23 cellular contexts compared by ENCODE assay signal in the genomic region with DNA sequence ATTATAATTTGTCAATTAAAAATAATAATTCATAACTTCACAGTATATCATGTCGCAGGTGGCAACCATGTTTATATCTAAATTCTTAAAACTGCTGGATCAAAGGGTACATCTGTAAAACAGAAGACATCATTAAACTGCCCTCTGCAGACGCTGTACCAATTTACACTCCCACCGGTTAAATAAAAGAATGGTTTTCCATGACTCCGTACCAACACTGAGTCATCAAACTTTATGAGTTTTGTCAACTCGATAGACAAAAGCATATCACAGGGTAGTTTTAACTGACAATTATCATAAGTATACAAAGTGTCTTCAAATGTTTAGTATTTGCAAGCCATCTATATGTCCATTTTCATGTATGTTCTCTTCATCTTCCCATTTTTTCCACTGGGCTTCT. TPM values are rescaled to one million over a fixed set of nuclear protein-coding genes. Genes with fewer than 3 reads are reported as not detected.
DNase-seq lines count a peak whose midpoint lies in the region; ATAC-seq and TF ChIP-seq lines count a peak whose summit lies in the region.
"Had no signal": no experiment of that assay in that cellular context is flagged by ENCODE, and none has a peak within 500 bp of the region (broad histone marks: within the 10 kb centered on the region; RNA-seq: fewer than 3 reads in every experiment).

No MANE protein-coding gene starts in this region.

- no peak for DNase-seq in activated T-cell treated with anti-CD3 and anti-CD28 coated beads, Interleukin-2, amount 50 U/mL, for 24 hours
- no peak for DNase-seq in activated T-cell treated with anti-CD3 and anti-CD28 coated beads, Interleukin-2, amount 50 U/mL, for 4 hours
- DNase-seq in RPMI7951 (ENCODE audit: low read depth), result peak; percentile 19
- no peak for DNase-seq in naive B cell
- no peak for DNase-seq in heart right ventricle
- DNase-seq in coronary artery (ENCODE audit: low spot score), result no peak
- DNase-seq: activated CD4-positive, alpha-beta T cell treated with anti-CD3 and anti-CD28 coated beads, Interleukin-2, amount 50 U/mL, for 4 hours; amygdala; cerebellar nuclear complex; gastrocnemius medialis; GF-D8; lower lobe of right lung; MG63; NCI-H1930; stimulated activated CD4-positive, alpha-beta T cell treated with anti-CD3 and anti-CD28 coated beads, Interleukin-15, amount 100 ng/mL, for 24 hours; stimulated activated naive CD8-positive, alpha-beta T cell treated with anti-CD3 and anti-CD28 coated beads, Interleukin-15, amount 100 ng/mL, for 72 hours; T-helper 9 cell; uterus had no signal

- H3K27me3 ChIP-seq in heart right ventricle, result no peaks in the 10 kb centered on the region
- H3K27me3 ChIP-seq: gastrocnemius medialis, MG63, uterus had no signal

- peaks cover 0 to 8% (median under 1%) of the 10 kb centered on the region in 9 donors for H3K4me1 ChIP-seq in heart right ventricle
- H3K4me1 ChIP-seq: uterus had no signal

- peaks cover 70% of the 10 kb centered on the region for H3K4me1 Mint-ChIP-seq in activated T-cell treated with anti-CD3 and anti-CD28 coated beads, Interleukin-2, amount 50 U/mL, for 24 hours (ENCODE audit: low read depth)
- H3K4me1 Mint-ChIP-seq in activated T-cell treated with anti-CD3 and anti-CD28 coated beads, Interleukin-2, amount 50 U/mL, for 4 hours (ENCODE audit: low read depth), result peaks cover 67% of the 10 kb centered on the region
- H3K4me1 Mint-ChIP-seq in naive B cell, result peaks cover 26 to 34% (median 29%) of the 10 kb centered on the region in 3 donors

- no peak for ATAC-seq in activated T-cell treated with anti-CD3 and anti-CD28 coated beads, Interleukin-2, amount 50 U/mL, for 4 hours
- ATAC-seq in naive B cell (ENCODE audit: low read depth in 2 of 2) (no peak), heart right ventricle (no peak)
- ATAC-seq: gastrocnemius medialis, lower lobe of right lung had no signal

- peaks cover 4% of the 10 kb centered on the region for H3K9me3 Mint-ChIP-seq in activated T-cell treated with anti-CD3 and anti-CD28 coated beads, Interleukin-2, amount 50 U/mL, for 24 hours
- peaks cover 13% of the 10 kb centered on the region for H3K9me3 Mint-ChIP-seq in activated T-cell treated with anti-CD3 and anti-CD28 coated beads, Interleukin-2, amount 50 U/mL, for 4 hours
- peaks cover 0 to 7% (median 0%) of the 10 kb centered on the region in 7 donors for H3K9me3 Mint-ChIP-seq in naive B cell

- H3K4me3 Mint-ChIP-seq in activated T-cell treated with anti-CD3 and anti-CD28 coated beads, Interleukin-2, amount 50 U/mL, for 24 hours, result no peak overlapping the region
- H3K4me3 Mint-ChIP-seq in activated T-cell treated with anti-CD3 and anti-CD28 coated beads, Interleukin-2, amount 50 U/mL, for 4 hours, result no peak overlapping the region
- H3K4me3 Mint-ChIP-seq in naive B cell, result peak overlapping the region in 1 of 8 donors; percentile 39
- H3K4me3 Mint-ChIP-seq: stimulated activated naive CD8-positive, alpha-beta T cell treated with anti-CD3 and anti-CD28 coated beads, Interleukin-15, amount 100 ng/mL, for 72 hours had no signal

- no peak for TF ChIP-seq CTCF in heart right ventricle (IDR thresholded peaks at IDR 0.05)
- TF ChIP-seq CTCF in coronary artery (IDR thresholded peaks at IDR 0.05), result no peak

- no peak overlapping the region for H3K27ac ChIP-seq in heart right ventricle
- no peak overlapping the region for H3K27ac ChIP-seq in coronary artery
- H3K27ac ChIP-seq: gastrocnemius medialis, lower lobe of right lung, uterus had no signal

- H3K36me3 ChIP-seq in heart right ventricle, result no peaks in the 10 kb centered on the region
- H3K36me3 ChIP-seq: gastrocnemius medialis, lower lobe of right lung, MG63, uterus had no signal

- 85 to 90% methylated on average over 5 of the region's 5 CpGs for WGBS in heart right ventricle, 2 donors

- peak overlapping the region; percentile 45 for H3K27ac Mint-ChIP-seq in activated T-cell treated with anti-CD3 and anti-CD28 coated beads, Interleukin-2, amount 50 U/mL, for 24 hours
- H3K27ac Mint-ChIP-seq in naive B cell, result peak overlapping the region in 4 of 6 donors; percentile 21 to 97 (median 38)
- H3K27ac Mint-ChIP-seq: stimulated activated naive CD8-positive, alpha-beta T cell treated with anti-CD3 and anti-CD28 coated beads, Interleukin-15, amount 100 ng/mL, for 72 hours had no signal

- no peak overlapping the region for H3K4me3 ChIP-seq in heart right ventricle
- H3K4me3 ChIP-seq in coronary artery, result no peak overlapping the region
- H3K4me3 ChIP-seq: gastrocnemius medialis, lower lobe of right lung, MG63, uterus had no signal

- intact Hi-C loops in heart right ventricle (cut with DNase I), result no loop called here

- peaks cover 3% of the 10 kb centered on the region for H3K36me3 Mint-ChIP-seq in activated T-cell treated with anti-CD3 and anti-CD28 coated beads, Interleukin-2, amount 50 U/mL, for 24 hours (ENCODE audit: low read depth)
- H3K36me3 Mint-ChIP-seq in activated T-cell treated with anti-CD3 and anti-CD28 coated beads, Interleukin-2, amount 50 U/mL, for 4 hours (ENCODE audit: insufficient read depth), result peaks cover 6% of the 10 kb centered on the region
- H3K36me3 Mint-ChIP-seq in naive B cell, result peaks cover 0 to 12% of the 10 kb centered on the region in 2 donors

- peaks cover 0 to 6% (median 0%) of the 10 kb centered on the region in 11 donors for H3K9me3 ChIP-seq in heart right ventricle
- H3K9me3 ChIP-seq: gastrocnemius medialis, lower lobe of right lung, MG63, uterus had no signal

- no peaks in the 10 kb centered on the region for H3K27me3 Mint-ChIP-seq in activated T-cell treated with anti-CD3 and anti-CD28 coated beads, Interleukin-2, amount 50 U/mL, for 24 hours
- H3K27me3 Mint-ChIP-seq in activated T-cell treated with anti-CD3 and anti-CD28 coated beads, Interleukin-2, amount 50 U/mL, for 4 hours (ENCODE audit: low read depth), result no peaks in the 10 kb centered on the region
- H3K27me3 Mint-ChIP-seq in naive B cell, result no peaks in the 10 kb centered on the region
- H3K27me3 Mint-ChIP-seq: stimulated activated naive CD8-positive, alpha-beta T cell treated with anti-CD3 and anti-CD28 coated beads, Interleukin-15, amount 100 ng/mL, for 72 hours had no signal

RNA-seq across cellular contexts. Expression of gene GSTK1, which starts 5.7 kb away (rescaled TPM):
- 10 to 100 TPM; 90.4 to 97.2 (median 96.5) TPM for total RNA-seq in activated T-cell treated with anti-CD3 and anti-CD28 coated beads, Interleukin-2, amount 50 U/mL, for 4 hours
- total RNA-seq in RPMI7951 (2014; rRNA removed; shearing (Covaris generic)), result 96.1 and 111 TPM in 2 replicates
- polyA plus RNA-seq in naive B cell (ENCODE audit: low read depth in 6 of 6) (100 to 1,000 TPM; 180 to 225 (median 204) TPM), heart right ventricle (100 to 1,000 TPM; 136 to 317 TPM)
- 100 to 1,000 TPM; 251 to 294 (median 269) TPM for total RNA-seq in heart right ventricle

RNA-seq across cellular contexts. Expression of gene TMEM139, which starts 27.3 kb away (rescaled TPM):
- under 1 TPM in 2 of 3 donors, not detected in 1; 0.19 to 0.32 TPM for total RNA-seq in activated T-cell treated with anti-CD3 and anti-CD28 coated beads, Interleukin-2, amount 50 U/mL, for 4 hours
- not detected in 2 replicates for total RNA-seq in RPMI7951 (2014; rRNA removed; shearing (Covaris generic))
- polyA plus RNA-seq in naive B cell (ENCODE audit: low read depth in 6 of 6) (under 1 TPM in 2 of 6 donors, not detected in 4; 0.32 TPM), heart right ventricle (10 to 100 TPM in 1 of 2 donors, 1 to 10 TPM in 1; 2.6 to 18.0 TPM)
- 10 to 100 TPM in 7 of 10 donors, 1 to 10 TPM in 3; 5.4 to 14.2 (median 11.1) TPM for total RNA-seq in heart right ventricle
- total RNA-seq: endothelial cell of umbilical vein, gastrocnemius medialis had no signal
- polyA plus RNA-seq: neural cell had no signal

RNA-seq across cellular contexts. Expression of gene CASP2, which starts 30.6 kb away (rescaled TPM):
- 10 to 100 TPM; 82.2 to 90.5 (median 88.6) TPM for total RNA-seq in activated T-cell treated with anti-CD3 and anti-CD28 coated beads, Interleukin-2, amount 50 U/mL, for 4 hours
- total RNA-seq in RPMI7951 (2014; rRNA removed; shearing (Covaris generic)), result 8.8 and 15.1 TPM in 2 replicates
- polyA plus RNA-seq in naive B cell (ENCODE audit: low read depth in 6 of 6) (10 to 100 TPM in 5 of 6 donors, 1 to 10 TPM in 1; 4.2 to 42.7 (median 23.9) TPM), heart right ventricle (1 to 10 TPM; 4.4 to 8.0 TPM)
- total RNA-seq in heart right ventricle, result 10 to 100 TPM in 6 of 10 donors, 1 to 10 TPM in 4; 7.1 to 13.9 (median 10.2) TPM

RNA-seq across cellular contexts. Expression of gene TAS2R40, which starts 35.7 kb away (rescaled TPM):
- total RNA-seq in activated T-cell treated with anti-CD3 and anti-CD28 coated beads, Interleukin-2, amount 50 U/mL, for 4 hours, result not detected
- total RNA-seq in RPMI7951 (2014; rRNA removed; shearing (Covaris generic)), result not detected in 2 replicates
- not detected for polyA plus RNA-seq in naive B cell (ENCODE audit: low read depth in 6 of 6)
- not detected for total RNA-seq in heart right ventricle
- not detected for polyA plus RNA-seq in heart right ventricle
- total RNA-seq: endothelial cell of umbilical vein, gastrocnemius medialis, H1, lower lobe of right lung, NCI-H460, renal cortical epithelial cell, uterus had no signal
- polyA plus RNA-seq: endothelial cell of umbilical vein, H1, neural cell had no signal

RNA-seq across cellular contexts. Expression of gene CLCN1, which starts 58.4 kb away (rescaled TPM):
- not detected for total RNA-seq in activated T-cell treated with anti-CD3 and anti-CD28 coated beads, Interleukin-2, amount 50 U/mL, for 4 hours
- total RNA-seq in RPMI7951 (2014; rRNA removed; shearing (Covaris generic)), result not detected in 2 replicates
- polyA plus RNA-seq in naive B cell (ENCODE audit: low read depth in 6 of 6), result not detected
- not detected for total RNA-seq in heart right ventricle
- polyA plus RNA-seq in heart right ventricle, result under 1 TPM in 1 of 2 donors, not detected in 1; 0.01 TPM
- total RNA-seq: endothelial cell of umbilical vein, lower lobe of right lung, renal cortical epithelial cell had no signal
- polyA plus RNA-seq: endothelial cell of umbilical vein, neural cell had no signal
